18 cellular contexts compared by ENCODE assay signal in the genomic region with DNA sequence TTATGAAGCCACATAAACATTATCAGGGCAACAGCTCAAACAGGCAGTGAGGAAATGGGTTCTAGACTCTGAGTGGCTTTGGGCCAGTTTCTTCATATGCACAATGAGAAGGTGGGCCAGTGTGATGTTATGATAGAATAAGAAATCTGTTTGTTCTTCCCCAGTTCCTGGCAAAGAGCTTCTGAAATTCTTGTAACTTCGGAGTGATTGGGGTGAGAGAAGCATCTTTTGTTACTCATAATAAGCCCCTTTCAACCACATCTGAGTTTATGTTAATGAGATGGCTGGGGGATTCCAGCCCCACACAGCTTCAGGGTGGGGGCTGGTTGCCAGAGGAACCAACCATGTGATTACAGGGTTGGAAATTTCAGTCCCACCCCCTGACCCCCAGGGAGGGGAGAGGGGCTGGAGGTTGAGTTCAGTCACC. TPM values are rescaled to one million over a fixed set of nuclear protein-coding genes. Genes with fewer than 3 reads are reported as not detected.
DNase-seq lines count a peak whose midpoint lies in the region; ATAC-seq, FAIRE-seq and TF ChIP-seq lines count a peak whose summit lies in the region.
"Had no signal": no experiment of that assay in that cellular context is flagged by ENCODE, and none has a peak within 500 bp of the region (broad histone marks: within the 10 kb centered on the region; RNA-seq: fewer than 3 reads in every experiment).

No MANE protein-coding gene starts in this region.

- H3K4me1 ChIP-seq in pancreas (peaks cover 0 to 4% (median 0%) of the 10 kb centered on the region in 3 donors), Peyer's patch (no peaks in the 10 kb centered on the region)
- H3K4me1 ChIP-seq: body of pancreas had no signal

- TF ChIP-seq POLR2A in Peyer's patch (IDR thresholded peaks at IDR 0.05), result no peak

- WGBS in pancreas, 2 donors, result 48 to 59% methylated on average over 1 of the region's 1 CpG

- H3K36me3 ChIP-seq in pancreas, result no peaks in the 10 kb centered on the region
- H3K36me3 ChIP-seq in Peyer's patch, result no peaks in the 10 kb centered on the region
- H3K36me3 ChIP-seq: spleen had no signal

- H3K4me3 ChIP-seq in pancreas (no peak overlapping the region), Peyer's patch (no peak overlapping the region)
- H3K4me3 ChIP-seq: body of pancreas, spleen had no signal

- TF ChIP-seq CTCF in pancreas (IDR thresholded peaks at IDR 0.05), result no peak
- TF ChIP-seq CTCF in Peyer's patch (IDR thresholded peaks at IDR 0.05), result no peak

- H3K9me3 ChIP-seq in pancreas (no peaks in the 10 kb centered on the region), Peyer's patch (no peaks in the 10 kb centered on the region)
- H3K9me3 ChIP-seq: body of pancreas, spleen had no signal

- ATAC-seq in HG02759 (IDR thresholded peaks at IDR 0.05; ENCODE audit: unreplicated experiment) (peak; percentile 72), pancreas (no peak)
- ATAC-seq: body of pancreas; esophagus mucosa; naive thymus-derived CD8-positive, alpha-beta T cell had no signal

- no peaks in the 10 kb centered on the region for H3K27me3 ChIP-seq in pancreas
- H3K27me3 ChIP-seq in Peyer's patch, result no peaks in the 10 kb centered on the region
- H3K27me3 ChIP-seq: body of pancreas, spleen had no signal

- intact Hi-C loops in pancreas (cut with DNase I), result no loop called here

- H3K27ac ChIP-seq in pancreas, result no peak overlapping the region
- H3K27ac ChIP-seq in Peyer's patch, result no peak overlapping the region
- H3K27ac ChIP-seq: body of pancreas, spleen had no signal

- DNase-seq in stimulated activated CD4-positive, alpha-beta T cell treated with anti-CD3 and anti-CD28 coated beads, Interleukin-4, amount 100 ng/mL, for 1 hour, result peak; percentile 3
- no peak for DNase-seq in stimulated activated CD4-positive, alpha-beta T cell treated with anti-CD3 and anti-CD28 coated beads, Interleukin-2, amount 100 ng/mL, for 48 hours
- DNase-seq in activated T-cell treated with anti-CD3 and anti-CD28 coated beads, Interleukin-2, amount 50 U/mL, for 48 hours, result peak; percentile 27 to 28
- DNase-seq in dedifferentiated amniotic fluid mesenchymal stem cell (ENCODE audit: extremely low spot score), result no peak
- DNase-seq in LoVo (ENCODE audit: low spot score), result no peak
- no peak for DNase-seq in pancreas
- no peak for DNase-seq in Peyer's patch
- DNase-seq: body of pancreas; COR-L47; GOT3; naive thymus-derived CD8-positive, alpha-beta T cell; NCI-H1694 treated with DMSO at 0.1 percent for 48 hours; NCI-H446; Right ventricle myocardium superior; spleen had no signal

- FAIRE-seq in pancreas (lab: Jason Lieb, UNC), result no peak
- FAIRE-seq: islet of Langerhans had no signal

RNA-seq across cellular contexts. Expression of a gene that starts 56.9 kb away (rescaled TPM):
- total RNA-seq in pancreas, result 10 to 100 TPM in 2 of 6 donors, 1 to 10 TPM in 4; 4.9 to 20.0 (median 9.3) TPM
- polyA plus RNA-seq in pancreas, result 1 to 10 TPM; 5.2 to 6.0 TPM
- 10 to 100 TPM in 3 of 4 donors, 1 to 10 TPM in 1; 9.3 to 54.5 (median 27.9) TPM for total RNA-seq in Peyer's patch

Comparison
In these comparisons a context has a peak if more than half of its experiments do, and no peak if none do; other contexts are left out.
1. DNase-seq: peak in stimulated activated CD4-positive, alpha-beta T cell treated with anti-CD3 and anti-CD28 coated beads, Interleukin-4, amount 100 ng/mL, for 1 hour (single experiment) and activated T-cell treated with anti-CD3 and anti-CD28 coated beads, Interleukin-2, amount 50 U/mL, for 48 hours (2 of 2); none in stimulated activated CD4-positive, alpha-beta T cell treated with anti-CD3 and anti-CD28 coated beads, Interleukin-2, amount 100 ng/mL, for 48 hours (0 of 2), dedifferentiated amniotic fluid mesenchymal stem cell (single experiment), LoVo (single experiment), pancreas (0 of 6) and Peyer's patch (0 of 3).